Comparison of ENCODE assay signal across 8 cellular contexts in the genomic region with DNA sequence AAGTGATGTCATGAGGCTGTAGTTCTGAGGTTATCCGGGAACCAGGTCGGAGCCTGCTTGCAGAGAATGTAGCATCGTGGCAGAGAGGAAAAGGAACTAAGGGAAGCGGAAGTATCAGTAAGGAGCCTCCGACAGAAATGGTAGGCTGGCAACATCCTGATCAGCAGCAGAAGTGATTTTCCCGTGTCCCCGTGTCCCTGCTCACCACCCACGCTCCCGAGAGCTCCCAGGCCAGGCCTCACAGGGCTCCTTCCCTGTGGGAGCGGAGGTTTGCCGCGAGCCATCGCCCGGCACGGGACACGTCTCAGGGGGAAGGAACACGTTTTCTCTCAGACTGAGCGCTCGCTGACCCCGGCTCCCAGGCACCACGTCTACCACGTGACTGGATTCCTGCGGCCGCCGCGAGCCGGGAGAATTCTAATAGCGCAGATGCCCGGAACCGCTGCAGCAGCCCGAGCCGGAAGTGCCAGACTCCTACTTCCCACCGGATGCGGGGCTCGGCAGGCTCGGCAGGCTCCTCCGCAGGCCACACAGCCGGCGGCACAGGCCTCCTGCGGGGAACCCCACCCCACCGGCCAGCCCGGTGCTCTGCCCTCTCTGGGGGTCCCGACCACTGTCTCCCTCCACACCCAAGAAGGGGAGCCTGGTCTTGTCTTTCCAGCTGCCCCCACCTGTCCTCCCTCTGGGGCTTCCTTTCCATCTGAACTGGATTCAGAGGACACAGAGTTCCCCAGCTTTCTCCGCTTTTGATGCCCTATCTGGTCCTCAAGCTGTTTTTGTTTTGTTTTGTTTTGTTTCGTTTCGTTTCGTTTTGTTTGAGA.
DNase-seq lines count a peak whose midpoint lies in the region; ATAC-seq and TF ChIP-seq lines count a peak whose summit lies in the region.

No MANE protein-coding gene starts in this region.

- DNase-seq in activated gamma-delta T cell treated with Interleukin-2 at 50 U/mL for 16 hours (peak; percentile 10), activated gamma-delta T cell (lab: John Stamatoyannopoulos, UW) (no peak), NB4 (ENCODE audit: low read depth) (peak; percentile 67), cardiac septum (ENCODE audit: low spot score) (peak; percentile 89), progenitor cell of endocrine pancreas (ENCODE audit: low spot score, unreplicated experiment) (peak; percentile 57), SW 1271 (lab: John Stamatoyannopoulos, UW) (no peak)
- DNase-seq in activated naive CD8-positive, alpha-beta T cell treated with anti-CD3 and anti-CD28 coated beads for 36 hours = peak; percentile 69

- ATAC-seq in GM18870 (IDR thresholded peaks at IDR 0.05; ENCODE audit: unreplicated experiment) = no peak

- TF ChIP-seq CTCF in NB4 (IDR thresholded peaks at IDR 0.05; ENCODE audit: low read depth, low read length) = no peak
- no peak for TF ChIP-seq CTCF in progenitor cell of endocrine pancreas (IDR thresholded peaks at IDR 0.05; ENCODE audit: unreplicated experiment)

- peaks cover 13% of the 10 kb centered on the region for H3K4me1 Mint-ChIP-seq in activated naive CD8-positive, alpha-beta T cell treated with anti-CD3 and anti-CD28 coated beads for 36 hours
- H3K4me1 Mint-ChIP-seq in progenitor cell of endocrine pancreas (ENCODE audit: low read depth) = peaks cover 11% of the 10 kb centered on the region

- peak overlapping the region; percentile 63 for H3K4me3 ChIP-seq in NB4 (ENCODE audit: low read depth, low read length)

- no peaks in the 10 kb centered on the region for H3K36me3 Mint-ChIP-seq in activated naive CD8-positive, alpha-beta T cell treated with anti-CD3 and anti-CD28 coated beads for 36 hours
- H3K36me3 Mint-ChIP-seq in progenitor cell of endocrine pancreas (ENCODE audit: insufficient read depth) = no peaks in the 10 kb centered on the region

- peaks cover 7% of the 10 kb centered on the region for H3K9me3 Mint-ChIP-seq in activated naive CD8-positive, alpha-beta T cell treated with anti-CD3 and anti-CD28 coated beads for 36 hours
- H3K9me3 Mint-ChIP-seq in progenitor cell of endocrine pancreas (ENCODE audit: low read depth) = no peaks in the 10 kb centered on the region

- peak overlapping the region; percentile 73 for H3K27ac Mint-ChIP-seq in activated naive CD8-positive, alpha-beta T cell treated with anti-CD3 and anti-CD28 coated beads for 36 hours
- H3K27ac Mint-ChIP-seq in progenitor cell of endocrine pancreas = peak overlapping the region; percentile 80

- peaks cover 31% of the 10 kb centered on the region for H3K27me3 Mint-ChIP-seq in activated naive CD8-positive, alpha-beta T cell treated with anti-CD3 and anti-CD28 coated beads for 36 hours
- peaks cover 29% of the 10 kb centered on the region for H3K27me3 Mint-ChIP-seq in progenitor cell of endocrine pancreas

- intact Hi-C loops in cardiac septum (cut with DNase I) = no loop called here

- peak overlapping the region; percentile 84 for H3K4me3 Mint-ChIP-seq in activated naive CD8-positive, alpha-beta T cell treated with anti-CD3 and anti-CD28 coated beads for 36 hours
- peak overlapping the region; percentile 82 for H3K4me3 Mint-ChIP-seq in progenitor cell of endocrine pancreas (ENCODE audit: low read depth)

- no peak for TF ChIP-seq POLR2A in NB4 (IDR thresholded peaks at IDR 0.05; ENCODE audit: extremely low read depth, insufficient read length)

Comparison
In these comparisons a context has a peak if more than half of its experiments do, and no peak if none do; other contexts are left out.
1. DNase-seq: peak in activated gamma-delta T cell treated with Interleukin-2 at 50 U/mL for 16 hours (single experiment), NB4 (single experiment), activated naive CD8-positive, alpha-beta T cell treated with anti-CD3 and anti-CD28 coated beads for 36 hours (single experiment), cardiac septum (single experiment) and progenitor cell of endocrine pancreas (single experiment); none in activated gamma-delta T cell (single experiment) and SW 1271 (0 of 2).